1 cellular context compared by ENCODE assay signal in the genomic region with DNA sequence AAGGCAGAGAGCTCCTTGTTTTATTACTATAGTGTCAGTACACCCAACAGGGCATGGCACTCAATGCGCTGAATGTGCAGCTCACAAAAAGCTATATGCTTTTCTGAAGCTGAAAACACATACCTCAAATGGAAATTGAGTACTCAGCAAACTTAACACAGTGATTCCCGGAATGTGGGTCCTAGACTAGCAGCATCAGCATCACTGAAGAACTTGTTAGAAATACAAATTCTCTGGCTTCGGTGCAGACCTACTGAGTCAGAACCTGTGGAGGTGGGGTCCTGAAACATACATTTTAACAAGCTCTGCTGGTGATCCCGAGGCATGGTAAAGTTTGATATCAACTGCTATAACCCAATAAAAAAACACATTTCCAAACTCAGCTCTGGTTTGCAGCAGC.
TF ChIP-seq lines count a peak whose summit lies in the region.

No MANE protein-coding gene starts in this region.

TF ChIP-seq in H1, 55 proteins besides CTCF, POLR2A, EP300 and RAD21:
- TF ChIP-seq, protein P1, sequence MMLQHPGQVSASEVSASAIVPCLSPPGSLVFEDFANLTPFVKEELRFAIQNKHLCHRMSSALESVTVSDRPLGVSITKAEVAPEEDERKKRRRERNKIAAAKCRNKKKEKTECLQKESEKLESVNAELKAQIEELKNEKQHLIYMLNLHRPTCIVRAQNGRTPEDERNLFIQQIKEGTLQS (IDR thresholded peaks at IDR 0.05; ENCODE audit: insufficient read depth, low read depth, low read length): no peak
- TF ChIP-seq TEAD4 (IDR thresholded peaks at IDR 0.05; ENCODE audit: low read depth, low read length): peak; percentile 76; the same call in 1 of the 2 replicates
- TF ChIP-seq KDM4A (IDR thresholded peaks at IDR 0.05; ENCODE audit: low read depth, low read length, severe bottlenecking): no peak
- no peak for TF ChIP-seq SP2 (IDR thresholded peaks at IDR 0.05; ENCODE audit: low read length)
- no peak for TF ChIP-seq BRCA1 (IDR thresholded peaks at IDR 0.05; ENCODE audit: low read depth, low read length)
- no peak for TF ChIP-seq GABPA (IDR thresholded peaks at IDR 0.05; ENCODE audit: borderline replicate concordance, insufficient read depth, low read length)
- TF ChIP-seq TCF12 (IDR thresholded peaks at IDR 0.05; ENCODE audit: low read depth, low read length): no peak
- TF ChIP-seq, protein P2, sequence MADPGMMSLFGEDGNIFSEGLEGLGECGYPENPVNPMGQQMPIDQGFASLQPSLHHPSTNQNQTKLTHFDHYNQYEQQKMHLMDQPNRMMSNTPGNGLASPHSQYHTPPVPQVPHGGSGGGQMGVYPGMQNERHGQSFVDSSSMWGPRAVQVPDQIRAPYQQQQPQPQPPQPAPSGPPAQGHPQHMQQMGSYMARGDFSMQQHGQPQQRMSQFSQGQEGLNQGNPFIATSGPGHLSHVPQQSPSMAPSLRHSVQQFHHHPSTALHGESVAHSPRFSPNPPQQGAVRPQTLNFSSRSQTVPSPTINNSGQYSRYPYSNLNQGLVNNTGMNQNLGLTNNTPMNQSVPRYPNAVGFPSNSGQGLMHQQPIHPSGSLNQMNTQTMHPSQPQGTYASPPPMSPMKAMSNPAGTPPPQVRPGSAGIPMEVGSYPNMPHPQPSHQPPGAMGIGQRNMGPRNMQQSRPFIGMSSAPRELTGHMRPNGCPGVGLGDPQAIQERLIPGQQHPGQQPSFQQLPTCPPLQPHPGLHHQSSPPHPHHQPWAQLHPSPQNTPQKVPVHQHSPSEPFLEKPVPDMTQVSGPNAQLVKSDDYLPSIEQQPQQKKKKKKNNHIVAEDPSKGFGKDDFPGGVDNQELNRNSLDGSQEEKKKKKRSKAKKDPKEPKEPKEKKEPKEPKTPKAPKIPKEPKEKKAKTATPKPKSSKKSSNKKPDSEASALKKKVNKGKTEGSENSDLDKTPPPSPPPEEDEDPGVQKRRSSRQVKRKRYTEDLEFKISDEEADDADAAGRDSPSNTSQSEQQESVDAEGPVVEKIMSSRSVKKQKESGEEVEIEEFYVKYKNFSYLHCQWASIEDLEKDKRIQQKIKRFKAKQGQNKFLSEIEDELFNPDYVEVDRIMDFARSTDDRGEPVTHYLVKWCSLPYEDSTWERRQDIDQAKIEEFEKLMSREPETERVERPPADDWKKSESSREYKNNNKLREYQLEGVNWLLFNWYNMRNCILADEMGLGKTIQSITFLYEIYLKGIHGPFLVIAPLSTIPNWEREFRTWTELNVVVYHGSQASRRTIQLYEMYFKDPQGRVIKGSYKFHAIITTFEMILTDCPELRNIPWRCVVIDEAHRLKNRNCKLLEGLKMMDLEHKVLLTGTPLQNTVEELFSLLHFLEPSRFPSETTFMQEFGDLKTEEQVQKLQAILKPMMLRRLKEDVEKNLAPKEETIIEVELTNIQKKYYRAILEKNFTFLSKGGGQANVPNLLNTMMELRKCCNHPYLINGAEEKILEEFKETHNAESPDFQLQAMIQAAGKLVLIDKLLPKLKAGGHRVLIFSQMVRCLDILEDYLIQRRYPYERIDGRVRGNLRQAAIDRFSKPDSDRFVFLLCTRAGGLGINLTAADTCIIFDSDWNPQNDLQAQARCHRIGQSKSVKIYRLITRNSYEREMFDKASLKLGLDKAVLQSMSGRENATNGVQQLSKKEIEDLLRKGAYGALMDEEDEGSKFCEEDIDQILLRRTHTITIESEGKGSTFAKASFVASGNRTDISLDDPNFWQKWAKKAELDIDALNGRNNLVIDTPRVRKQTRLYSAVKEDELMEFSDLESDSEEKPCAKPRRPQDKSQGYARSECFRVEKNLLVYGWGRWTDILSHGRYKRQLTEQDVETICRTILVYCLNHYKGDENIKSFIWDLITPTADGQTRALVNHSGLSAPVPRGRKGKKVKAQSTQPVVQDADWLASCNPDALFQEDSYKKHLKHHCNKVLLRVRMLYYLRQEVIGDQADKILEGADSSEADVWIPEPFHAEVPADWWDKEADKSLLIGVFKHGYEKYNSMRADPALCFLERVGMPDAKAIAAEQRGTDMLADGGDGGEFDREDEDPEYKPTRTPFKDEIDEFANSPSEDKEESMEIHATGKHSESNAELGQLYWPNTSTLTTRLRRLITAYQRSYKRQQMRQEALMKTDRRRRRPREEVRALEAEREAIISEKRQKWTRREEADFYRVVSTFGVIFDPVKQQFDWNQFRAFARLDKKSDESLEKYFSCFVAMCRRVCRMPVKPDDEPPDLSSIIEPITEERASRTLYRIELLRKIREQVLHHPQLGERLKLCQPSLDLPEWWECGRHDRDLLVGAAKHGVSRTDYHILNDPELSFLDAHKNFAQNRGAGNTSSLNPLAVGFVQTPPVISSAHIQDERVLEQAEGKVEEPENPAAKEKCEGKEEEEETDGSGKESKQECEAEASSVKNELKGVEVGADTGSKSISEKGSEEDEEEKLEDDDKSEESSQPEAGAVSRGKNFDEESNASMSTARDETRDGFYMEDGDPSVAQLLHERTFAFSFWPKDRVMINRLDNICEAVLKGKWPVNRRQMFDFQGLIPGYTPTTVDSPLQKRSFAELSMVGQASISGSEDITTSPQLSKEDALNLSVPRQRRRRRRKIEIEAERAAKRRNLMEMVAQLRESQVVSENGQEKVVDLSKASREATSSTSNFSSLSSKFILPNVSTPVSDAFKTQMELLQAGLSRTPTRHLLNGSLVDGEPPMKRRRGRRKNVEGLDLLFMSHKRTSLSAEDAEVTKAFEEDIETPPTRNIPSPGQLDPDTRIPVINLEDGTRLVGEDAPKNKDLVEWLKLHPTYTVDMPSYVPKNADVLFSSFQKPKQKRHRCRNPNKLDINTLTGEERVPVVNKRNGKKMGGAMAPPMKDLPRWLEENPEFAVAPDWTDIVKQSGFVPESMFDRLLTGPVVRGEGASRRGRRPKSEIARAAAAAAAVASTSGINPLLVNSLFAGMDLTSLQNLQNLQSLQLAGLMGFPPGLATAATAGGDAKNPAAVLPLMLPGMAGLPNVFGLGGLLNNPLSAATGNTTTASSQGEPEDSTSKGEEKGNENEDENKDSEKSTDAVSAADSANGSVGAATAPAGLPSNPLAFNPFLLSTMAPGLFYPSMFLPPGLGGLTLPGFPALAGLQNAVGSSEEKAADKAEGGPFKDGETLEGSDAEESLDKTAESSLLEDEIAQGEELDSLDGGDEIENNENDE (IDR thresholded peaks at IDR 0.05; ENCODE audit: insufficient replicate concordance, low read length): no peak
